Comparison of ENCODE assay signal across 21 cellular contexts in genomic region chr6:143952947-143953346, GRCh38. TPM values are rescaled to one million over a fixed set of nuclear protein-coding genes. Genes with fewer than 3 reads are reported as not detected.
DNase-seq lines count a peak whose midpoint lies in the region; ATAC-seq, FAIRE-seq and TF ChIP-seq lines count a peak whose summit lies in the region.
"Had no signal": no experiment of that assay in that cellular context is flagged by ENCODE, and none has a peak within 500 bp of the region (broad histone marks: within the 10 kb centered on the region; RNA-seq: fewer than 3 reads in every experiment).

No MANE protein-coding gene starts in this region.

- H3K9ac ChIP-seq in PC-3 (ENCODE audit: low read length) (no peak overlapping the region), neural cell (ENCODE audit: low read length) (no peak overlapping the region)

- H3K4me1 ChIP-seq in PC-3 (ENCODE audit: insufficient read depth, low read length): no peaks in the 10 kb centered on the region

- no peak overlapping the region for H2AFZ ChIP-seq in PC-3 (ENCODE audit: low read length)
- no peak overlapping the region for H2AFZ ChIP-seq in neural cell (ENCODE audit: low read depth, low read length)

- H3K4me2 ChIP-seq in PC-3 (ENCODE audit: low read length): no peak overlapping the region
- H3K4me2 ChIP-seq in neural cell (ENCODE audit: low read length): no peak overlapping the region

- H3K27me3 ChIP-seq in PC-3 (ENCODE audit: low read length) (no peaks in the 10 kb centered on the region), neural cell (ENCODE audit: insufficient read depth, low read depth, low read length) (no peaks in the 10 kb centered on the region)

- peak; percentile 35; the same call in 1 of the 2 replicates for ATAC-seq in PC-3
- ATAC-seq in omental fat pad (ENCODE audit: low FRiP score): no peak
- no peak for ATAC-seq in GM19351 (IDR thresholded peaks at IDR 0.05; ENCODE audit: unreplicated experiment)
- ATAC-seq: Panc1 had no signal

- H4K20me1 ChIP-seq in PC-3 (ENCODE audit: low read length): no peaks in the 10 kb centered on the region
- H4K20me1 ChIP-seq in neural cell (ENCODE audit: insufficient read depth): no peaks in the 10 kb centered on the region

- TF ChIP-seq CTCF in PC-3 (conservative IDR thresholded peaks at IDR 0.05; ENCODE audit: low read depth, low read length) (no peak), neural cell (IDR thresholded peaks at IDR 0.05; ENCODE audit: poor library complexity, severe bottlenecking) (no peak), omental fat pad (IDR thresholded peaks at IDR 0.05) (no peak)

- no peak overlapping the region for H3K4me3 ChIP-seq in PC-3 (ENCODE audit: low read length)
- no peak overlapping the region for H3K4me3 ChIP-seq in neural cell (ENCODE audit: low read length)

- no peaks in the 10 kb centered on the region for H3K79me2 ChIP-seq in PC-3 (ENCODE audit: low read length)
- no peaks in the 10 kb centered on the region for H3K79me2 ChIP-seq in neural cell (replicated peaks; ENCODE audit: insufficient read depth, low read length)

- no peak for TF ChIP-seq EP300 in neural cell (conservative IDR thresholded peaks at IDR 0.05; ENCODE audit: poor library complexity, severe bottlenecking)

- BruUV-seq in PC-3 (replicated peaks; lab: Mats Ljungman, UMichigan): no TSS peak

- H3F3A ChIP-seq in PC-3 (ENCODE audit: low read length, unreplicated experiment): no peaks in the 10 kb centered on the region
- H3F3A ChIP-seq in neural cell (ENCODE audit: insufficient read depth, low read length, poor library complexity, severe bottlenecking): no peaks in the 10 kb centered on the region

- no peak for TF ChIP-seq POLR2A in GM12892 (IDR thresholded peaks at IDR 0.05; ENCODE audit: low read depth, low read length)

- POLR2A ChIA-PET in PC-3 (lab: Charles Lee; ENCODE audit: unreplicated experiment): no interaction called here

- CTCF ChIA-PET in PC-3 (lab: Charles Lee): no interaction called here

- no peak for TF ChIP-seq RAD21 in neural cell (conservative IDR thresholded peaks at IDR 0.05)

- H3K9me3 ChIP-seq in PC-3 (ENCODE audit: low read length) (no peaks in the 10 kb centered on the region), neural cell (ENCODE audit: low read length) (no peaks in the 10 kb centered on the region)

- no peak for FAIRE-seq in GM12892 (lab: Jason Lieb, UNC)
- FAIRE-seq: H1 had no signal

- DNase-seq in NCI-H1417 (lab: John Stamatoyannopoulos, UW): peak; percentile 9 to 52 (median 37)
- no peak for DNase-seq in NCI-H1417 treated with DMSO at 0.1 percent for 48 hours (lab: John Stamatoyannopoulos, UW)
- no peak for DNase-seq in PC-3
- DNase-seq in GM12892 (ENCODE audit: insufficient read length): no peak
- no peak for DNase-seq in GM03348 (ENCODE audit: low spot score)
- no peak for DNase-seq in omental fat pad (ENCODE audit: low spot score)
- DNase-seq: 8988T; ACHN; CD4-positive, CD25-positive, alpha-beta regulatory T cell; DMS153; HCEC 1CT; KBM-7; NCI-H1105 treated with DMSO at 0.1 percent for 48 hours; NCI-H1694; NCI-H2081 treated with DMSO at 0.1 percent for 48 hours; NCI-H526 treated with DMSO at 0.1 percent for 48 hours; SHP77 treated with DMSO at 0.1 percent for 48 hours had no signal

- H3K27ac ChIP-seq in PC-3 (ENCODE audit: low read length) (no peak overlapping the region), neural cell (ENCODE audit: low read length) (no peak overlapping the region)

- intact Hi-C loops in PC-3 (cut with micrococcal nuclease): no loop called here

- no peaks in the 10 kb centered on the region for H3K36me3 ChIP-seq in PC-3 (ENCODE audit: low read depth, low read length)
- H3K36me3 ChIP-seq in neural cell (ENCODE audit: insufficient read depth, low read length): no peaks in the 10 kb centered on the region

- no peaks in the 10 kb centered on the region for H3K9me2 ChIP-seq in PC-3 (replicated peaks; ENCODE audit: low read length)
- H3K9me2 ChIP-seq in neural cell (ENCODE audit: insufficient read depth, low read length): no peaks in the 10 kb centered on the region

TF ChIP-seq in neural cell, 6 proteins besides CTCF, POLR2A, EP300 and RAD21:
- no peak for TF ChIP-seq MXI1 (conservative IDR thresholded peaks at IDR 0.05; ENCODE audit: poor library complexity, severe bottlenecking)
- peak; percentile 26 for TF ChIP-seq POLR2AphosphoS5 (IDR thresholded peaks at IDR 0.05)

RNA-seq across cellular contexts. Expression of gene PLAGL1, which starts 55.1 kb away (rescaled TPM):
- total RNA-seq in PC-3 (2014; rRNA removed) (10.9 and 14.4 TPM in 2 replicates), omental fat pad (10 to 100 TPM; 22.3 to 33.6 (median 26.0) TPM)
- 22.3 and 34.0 TPM in 2 replicates for polyA plus RNA-seq in neural cell
- 17.0 and 28.8 TPM in 2 replicates for polyA minus RNA-seq in neural cell
- 17.4 TPM for polyA plus RNA-seq in GM12892 (2012; ENCODE audit: missing spikeins)

Comparison
In these comparisons a context has a peak if more than half of its experiments do, and no peak if none do; other contexts are left out.
1. DNase-seq: peak in NCI-H1417 (3 of 3); none in NCI-H1417 treated with DMSO at 0.1 percent for 48 hours (single experiment), PC-3 (single experiment), GM12892 (single experiment), GM03348 (single experiment) and omental fat pad (single experiment).